10 cellular contexts compared by ENCODE assay signal in the genomic region with DNA sequence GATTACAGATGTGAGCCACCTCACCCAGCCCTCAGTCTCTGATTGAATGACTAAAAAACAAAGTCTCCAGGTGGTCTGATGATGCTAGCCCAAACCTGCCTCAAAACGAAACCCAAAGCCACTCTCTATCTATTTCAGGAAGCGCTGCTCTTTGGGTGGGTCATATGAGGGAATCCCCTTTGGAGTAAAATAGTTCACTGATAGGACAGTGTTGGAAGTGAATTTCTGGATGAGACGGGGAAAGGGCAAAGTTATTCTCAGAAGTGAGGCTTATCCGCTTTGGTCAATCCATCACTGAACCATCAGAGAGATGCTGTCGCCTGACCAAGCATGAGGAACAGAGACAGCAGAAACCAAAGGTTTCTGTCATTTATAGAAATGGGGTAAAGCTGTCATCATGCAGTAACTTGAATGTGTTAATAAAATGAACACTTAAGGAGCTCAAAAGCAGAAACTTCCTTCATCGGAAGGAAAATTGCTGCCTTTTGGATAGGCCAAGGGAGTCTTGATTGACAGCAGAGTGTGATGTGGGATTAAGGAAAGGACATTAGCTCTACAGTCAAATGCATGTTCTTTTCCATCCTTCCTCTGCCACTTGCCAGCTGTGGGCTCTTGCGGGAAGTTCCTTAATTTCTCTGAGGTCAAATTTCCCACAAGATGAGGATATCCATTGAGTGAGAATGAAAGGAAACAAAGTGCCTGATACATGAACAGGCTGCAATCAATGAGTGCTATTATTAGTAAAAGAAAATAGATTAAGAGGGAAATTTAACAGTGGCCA.
DNase-seq lines count a peak whose midpoint lies in the region; ATAC-seq lines count a peak whose summit lies in the region.
"Had no signal": no experiment of that assay in that cellular context is flagged by ENCODE, and none has a peak within 500 bp of the region (broad histone marks: within the 10 kb centered on the region; RNA-seq: fewer than 3 reads in every experiment).

No MANE protein-coding gene starts in this region.

- no peak for DNase-seq in GDM1 (lab: John Stamatoyannopoulos, UW)
- DNase-seq in activated CD4-positive, alpha-beta T cell treated with anti-CD3 and anti-CD28 coated beads, Interleukin-2, amount 50 U/mL, for 1 hour = no peak
- DNase-seq in DMS114 treated with DMSO at 0.1 percent for 48 hours (lab: John Stamatoyannopoulos, UW; ENCODE audit: unreplicated experiment) = no peak
- no peak for DNase-seq in activated CD4-positive, alpha-beta T cell treated with anti-CD3 and anti-CD28 coated beads for 1 hour
- DNase-seq: NCI-H2107 had no signal

- ATAC-seq in GM18499 (IDR thresholded peaks at IDR 0.05; ENCODE audit: insufficient read depth, unreplicated experiment) (peak; percentile 84), GM19372 (IDR thresholded peaks at IDR 0.05; ENCODE audit: low read depth, unreplicated experiment) (peak; percentile 87), HG02763 (IDR thresholded peaks at IDR 0.05; ENCODE audit: unreplicated experiment) (peak; percentile 92), HG03457 (IDR thresholded peaks at IDR 0.05; ENCODE audit: unreplicated experiment) (peak; percentile 99)
- ATAC-seq: Panc1 had no signal
